In genomic region chr2:96258393-96259022, GRCh38 we compare ENCODE assay signal across 13 cellular contexts. TPM values are rescaled to one million over a fixed set of nuclear protein-coding genes. Genes with fewer than 3 reads are reported as not detected.
DNase-seq lines count a peak whose midpoint lies in the region; ATAC-seq and TF ChIP-seq lines count a peak whose summit lies in the region.
"Had no signal": no experiment of that assay in that cellular context is flagged by ENCODE, and none has a peak within 500 bp of the region (broad histone marks: within the 10 kb centered on the region; RNA-seq: fewer than 3 reads in every experiment).

No MANE protein-coding gene starts in this region.

- no peak for DNase-seq in activated naive CD4-positive, alpha-beta T cell treated with anti-CD3 and anti-CD28 coated beads for 36 hours
- no peak for DNase-seq in activated naive CD4-positive, alpha-beta T cell treated with anti-CD3 and anti-CD28 coated beads, Interleukin-2, amount 50 U/mL, for 16 hours
- DNase-seq in esophagus muscularis mucosa (ENCODE audit: extremely low spot score) (no peak), upper lobe of left lung (no peak), NCI-H526 (lab: John Stamatoyannopoulos, UW) (no peak)
- no peak for DNase-seq in naive thymus-derived CD4-positive, alpha-beta T cell
- DNase-seq: activated CD8-positive, alpha-beta memory T cell treated with anti-CD3 and anti-CD28 coated beads, Interleukin-2, amount 50 U/mL, for 48 hours; endodermal cell; islet precursor cell; retina had no signal

- H3K4me1 ChIP-seq in esophagus muscularis mucosa = peaks cover 91 to 99% (median 92%) of the 10 kb centered on the region in 4 donors
- peaks cover 3 to 71% of the 10 kb centered on the region in 2 donors for H3K4me1 ChIP-seq in naive thymus-derived CD4-positive, alpha-beta T cell (ENCODE audit: control insufficient read depth in 2 of 2, insufficient read depth in 2 of 2, low read length in 2 of 2)
- peaks cover 76 to 82% (median 78%) of the 10 kb centered on the region in 4 donors for H3K4me1 ChIP-seq in upper lobe of left lung

- H3K36me3 Mint-ChIP-seq in activated naive CD4-positive, alpha-beta T cell treated with anti-CD3 and anti-CD28 coated beads for 36 hours (ENCODE audit: low read depth) = peaks cover 22% of the 10 kb centered on the region
- peaks cover 7 to 25% (median 16%) of the 10 kb centered on the region in 5 donors for H3K36me3 Mint-ChIP-seq in naive thymus-derived CD4-positive, alpha-beta T cell

- H3K27me3 ChIP-seq in esophagus muscularis mucosa (no peaks in the 10 kb centered on the region), upper lobe of left lung (no peaks in the 10 kb centered on the region)
- H3K27me3 ChIP-seq in naive thymus-derived CD4-positive, alpha-beta T cell (ENCODE audit: control insufficient read depth in 2 of 2, insufficient read depth in 2 of 2, low read length in 2 of 2) = no peaks in the 10 kb centered on the region

- TF ChIP-seq POLR2A in esophagus muscularis mucosa (IDR thresholded peaks at IDR 0.05; ENCODE audit: low read depth) = no peak
- TF ChIP-seq POLR2A in upper lobe of left lung (IDR thresholded peaks at IDR 0.05) = no peak

- peaks cover 20 to 70% (median 42%) of the 10 kb centered on the region in 4 donors for H3K36me3 ChIP-seq in esophagus muscularis mucosa
- peaks cover 0 to 38% (median 9%) of the 10 kb centered on the region in 3 experiments for H3K36me3 ChIP-seq in naive thymus-derived CD4-positive, alpha-beta T cell (ENCODE audit: control insufficient read depth in 2 of 3, insufficient read depth in 3 of 3, low read length in 3 of 3)
- peaks cover 12 to 50% (median 23%) of the 10 kb centered on the region in 4 donors for H3K36me3 ChIP-seq in upper lobe of left lung

- H3K9me3 ChIP-seq in esophagus muscularis mucosa = no peaks in the 10 kb centered on the region
- no peaks in the 10 kb centered on the region for H3K9me3 ChIP-seq in naive thymus-derived CD4-positive, alpha-beta T cell (ENCODE audit: control insufficient read depth in 2 of 3, low read length in 3 of 3)
- H3K9me3 ChIP-seq in upper lobe of left lung = no peaks in the 10 kb centered on the region

- H3K9me3 Mint-ChIP-seq in activated naive CD4-positive, alpha-beta T cell treated with anti-CD3 and anti-CD28 coated beads for 36 hours = no peaks in the 10 kb centered on the region
- no peaks in the 10 kb centered on the region for H3K9me3 Mint-ChIP-seq in naive thymus-derived CD4-positive, alpha-beta T cell
- H3K9me3 Mint-ChIP-seq: endodermal cell had no signal

- 70% methylated on average over 6 of the region's 6 CpGs for WGBS in esophagus muscularis mucosa
- WGBS in upper lobe of left lung, 2 donors = 75 to 93% methylated on average over 3 to 5 of the region's 6 CpGs

- POLR2A ChIA-PET in naive thymus-derived CD4-positive, alpha-beta T cell (lab: Charles Lee) = interaction anchor here (2.7 to 3.8 kb wide), 2 partner anchors 8 to 50 kb away, joined by 12 to 21 read pairs; partner anchors contain the start of genes CIAO1, STARD7 and TMEM127

- peak overlapping the region; percentile 79 to 85 (median 81) for H3K27ac ChIP-seq in esophagus muscularis mucosa (replicated peaks in 1 of 4)
- H3K27ac ChIP-seq in naive thymus-derived CD4-positive, alpha-beta T cell (ENCODE audit: low read depth, low read length) = peak overlapping the region; percentile 69
- H3K27ac ChIP-seq in upper lobe of left lung = peak overlapping the region; percentile 66 to 94 (median 87)
- H3K27ac ChIP-seq: SK-N-MC had no signal

- H3K27me3 Mint-ChIP-seq in activated naive CD4-positive, alpha-beta T cell treated with anti-CD3 and anti-CD28 coated beads for 36 hours (ENCODE audit: low read depth) = no peaks in the 10 kb centered on the region
- H3K27me3 Mint-ChIP-seq in naive thymus-derived CD4-positive, alpha-beta T cell = no peaks in the 10 kb centered on the region

- ATAC-seq in naive thymus-derived CD4-positive, alpha-beta T cell = no peak
- ATAC-seq in upper lobe of left lung (ENCODE audit: low FRiP score in 2 of 2) = no peak
- no peak for ATAC-seq in GM19023 (IDR thresholded peaks at IDR 0.05; ENCODE audit: unreplicated experiment)
- no peak for ATAC-seq in HG03565 (IDR thresholded peaks at IDR 0.05; ENCODE audit: unreplicated experiment)

- no peak overlapping the region for H3K4me3 ChIP-seq in esophagus muscularis mucosa
- H3K4me3 ChIP-seq in naive thymus-derived CD4-positive, alpha-beta T cell (ENCODE audit: low read length) = no peak overlapping the region
- H3K4me3 ChIP-seq in upper lobe of left lung = no peak overlapping the region
- H3K4me3 ChIP-seq: SK-N-MC had no signal

- TF ChIP-seq CTCF in esophagus muscularis mucosa (IDR thresholded peaks at IDR 0.05) (no peak), upper lobe of left lung (IDR thresholded peaks at IDR 0.05) (no peak)

- H3K4me1 Mint-ChIP-seq in activated naive CD4-positive, alpha-beta T cell treated with anti-CD3 and anti-CD28 coated beads for 36 hours (ENCODE audit: low read depth) = peaks cover 76% of the 10 kb centered on the region
- peaks cover 46 to 98% (median 75%) of the 10 kb centered on the region in 7 donors for H3K4me1 Mint-ChIP-seq in naive thymus-derived CD4-positive, alpha-beta T cell

- CTCF ChIA-PET in activated naive CD4-positive, alpha-beta T cell treated with anti-CD3 and anti-CD28 coated beads for 36 hours (lab: Charles Lee) = interaction anchor here (0.6 to 2.8 kb wide), 4 partner anchors 12 to 266 kb away, joined by 3 to 6 read pairs (median 4); no protein-coding TSS in a partner anchor
- CTCF ChIA-PET in naive thymus-derived CD4-positive, alpha-beta T cell (lab: Charles Lee) = no interaction called here

- H3K27ac Mint-ChIP-seq in activated naive CD4-positive, alpha-beta T cell treated with anti-CD3 and anti-CD28 coated beads for 36 hours = peak overlapping the region; percentile 73
- H3K27ac Mint-ChIP-seq in naive thymus-derived CD4-positive, alpha-beta T cell = peak overlapping the region in 7 of 9 donors; percentile 84 to 95 (median 91)
- H3K27ac Mint-ChIP-seq: endodermal cell had no signal

- no peak overlapping the region for H3K4me3 Mint-ChIP-seq in activated naive CD4-positive, alpha-beta T cell treated with anti-CD3 and anti-CD28 coated beads for 36 hours
- H3K4me3 Mint-ChIP-seq in naive thymus-derived CD4-positive, alpha-beta T cell = peak overlapping the region in 2 of 10 donors; percentile 48 to 92
- H3K4me3 Mint-ChIP-seq: endodermal cell had no signal

- intact Hi-C loops in activated naive CD4-positive, alpha-beta T cell treated with anti-CD3 and anti-CD28 coated beads for 36 hours (cut with micrococcal nuclease) = no loop called here
- intact Hi-C loops in esophagus muscularis mucosa (cut with DNase I) = loop anchor here (5.0 kb wide), 1 partner anchor 111 kb away; the partner anchor contains the start of gene DUSP2
- intact Hi-C loops in naive thymus-derived CD4-positive, alpha-beta T cell (cut with micrococcal nuclease) = no loop called here

- TF ChIP-seq EP300 in esophagus muscularis mucosa (IDR thresholded peaks at IDR 0.05) (no peak), upper lobe of left lung (IDR thresholded peaks at IDR 0.05) (no peak)

RNA-seq across cellular contexts. Expression of gene TMEM127, which starts 7.3 kb away (rescaled TPM):
- 10 to 100 TPM; 12.9 to 16.1 TPM for total RNA-seq in activated naive CD4-positive, alpha-beta T cell treated with anti-CD3 and anti-CD28 coated beads for 36 hours
- 10 to 100 TPM; 42.8 to 72.0 (median 55.3) TPM for total RNA-seq in esophagus muscularis mucosa
- total RNA-seq in naive thymus-derived CD4-positive, alpha-beta T cell = 10 to 100 TPM; 33.7 to 69.0 (median 40.4) TPM
- polyA plus RNA-seq in naive thymus-derived CD4-positive, alpha-beta T cell = 10 to 100 TPM; 23.6 to 38.0 TPM
- total RNA-seq in upper lobe of left lung = 10 to 100 TPM; 21.0 to 75.8 (median 44.8) TPM

RNA-seq across cellular contexts. Expression of gene CIAO1, which starts 7.5 kb away (rescaled TPM):
- total RNA-seq in activated naive CD4-positive, alpha-beta T cell treated with anti-CD3 and anti-CD28 coated beads for 36 hours = 10 to 100 TPM; 59.9 to 62.2 TPM
- total RNA-seq in esophagus muscularis mucosa (100 to 1,000 TPM in 1 of 4 donors, 10 to 100 TPM in 3; 76.4 to 101 (median 92.5) TPM), upper lobe of left lung (100 to 1,000 TPM in 3 of 6 donors, 10 to 100 TPM in 3; 69.0 to 169 (median 91.0) TPM)
- 10 to 100 TPM; 62.1 to 85.3 (median 71.6) TPM for total RNA-seq in naive thymus-derived CD4-positive, alpha-beta T cell
- polyA plus RNA-seq in naive thymus-derived CD4-positive, alpha-beta T cell = 100 to 1,000 TPM in 1 of 2 donors, 10 to 100 TPM in 1; 85.5 to 115 TPM

RNA-seq across cellular contexts. Expression of gene SNRNP200, which starts 46.8 kb away (rescaled TPM):
- 100 to 1,000 TPM; 179 to 181 TPM for total RNA-seq in activated naive CD4-positive, alpha-beta T cell treated with anti-CD3 and anti-CD28 coated beads for 36 hours
- total RNA-seq in esophagus muscularis mucosa (100 to 1,000 TPM in 2 of 4 donors, 10 to 100 TPM in 2; 73.7 to 106 (median 90.8) TPM), upper lobe of left lung (100 to 1,000 TPM in 2 of 6 donors, 10 to 100 TPM in 4; 80.9 to 177 (median 90.9) TPM)
- total RNA-seq in naive thymus-derived CD4-positive, alpha-beta T cell = 100 to 1,000 TPM; 165 to 255 (median 212) TPM
- 100 to 1,000 TPM in 1 of 2 donors, 10 to 100 TPM in 1; 86.6 to 137 TPM for polyA plus RNA-seq in naive thymus-derived CD4-positive, alpha-beta T cell

RNA-seq across cellular contexts. Expression of gene STARD7, which starts 49.9 kb away (rescaled TPM):
- total RNA-seq in activated naive CD4-positive, alpha-beta T cell treated with anti-CD3 and anti-CD28 coated beads for 36 hours = 10 to 100 TPM; 84.7 to 87.6 TPM
- total RNA-seq in esophagus muscularis mucosa (100 to 1,000 TPM in 1 of 4 donors, 10 to 100 TPM in 3; 85.0 to 110 (median 92.2) TPM), upper lobe of left lung (100 to 1,000 TPM in 4 of 6 donors, 10 to 100 TPM in 2; 76.4 to 226 (median 166) TPM)
- total RNA-seq in naive thymus-derived CD4-positive, alpha-beta T cell = 100 to 1,000 TPM in 1 of 5 experiments, 10 to 100 TPM in 4; 56.5 to 133 (median 74.2) TPM
- 100 to 1,000 TPM; 106 to 120 TPM for polyA plus RNA-seq in naive thymus-derived CD4-positive, alpha-beta T cell
